ENCODE assay signal across 20 cellular contexts in genomic region chr20:3193806-3194616, GRCh38.
"Had no signal": no experiment of that assay in that cellular context is flagged by ENCODE, and none has a peak within 500 bp of the region (broad histone marks: within the 10 kb centered on the region; RNA-seq: fewer than 3 reads in every experiment).

No MANE protein-coding gene starts in this region.

- H3K27me3 ChIP-seq: ascending aorta, breast epithelium, gastrocnemius medialis, heart right ventricle, neural progenitor cell, SJSA1, upper lobe of left lung had no signal

- H2AFZ ChIP-seq: neural progenitor cell, parathyroid adenoma had no signal

- H3K9ac ChIP-seq: neural progenitor cell, parathyroid adenoma had no signal

- FAIRE-seq: TTC549 had no signal

- ATAC-seq: gastrocnemius medialis, heart right ventricle, left colon, WTC11 had no signal

- H3K4me2 ChIP-seq: neural progenitor cell had no signal

- H3K9me3 ChIP-seq: ascending aorta, breast epithelium, gastrocnemius medialis, heart right ventricle, SJSA1, upper lobe of left lung had no signal

- H3K79me2 ChIP-seq: parathyroid adenoma had no signal

- H3K4me1 ChIP-seq: ascending aorta, breast epithelium, gastrocnemius medialis, neural progenitor cell, parathyroid adenoma, SJSA1, upper lobe of left lung had no signal

- H3K36me3 ChIP-seq: neural progenitor cell had no signal

- DNase-seq: activated CD4-positive, alpha-beta T cell treated with anti-CD3 and anti-CD28 coated beads, Interleukin-2, amount 10 ng/mL, durations not matched to agents 7 days and 5 days; activated gamma-delta T cell; activated naive CD8-positive, alpha-beta T cell treated with anti-CD3 and anti-CD28 coated beads, Interleukin-2, amount 10 ng/mL, durations not matched to agents 7 days and 5 days; erythroblast; gastrocnemius medialis; heart right ventricle; left colon; midbrain; naive B cell; stimulated activated CD4-positive, alpha-beta T cell treated with anti-CD3 and anti-CD28 coated beads, Interleukin-4, amount 100 ng/mL, for 1 hour; stimulated activated naive CD4-positive, alpha-beta T cell; upper lobe of left lung had no signal

- H3K4me3 ChIP-seq: ascending aorta, breast epithelium, gastrocnemius medialis, heart right ventricle, lung, neural progenitor cell, SJSA1, upper lobe of left lung had no signal

- H3K27ac ChIP-seq: ascending aorta, breast epithelium, gastrocnemius medialis, heart right ventricle, neural progenitor cell, parathyroid adenoma, SJSA1, upper lobe of left lung had no signal
